In genomic region chr17:49995055-49995738, GRCh38 we compare ENCODE assay signal across 8 cellular contexts. TPM values are rescaled to one million over a fixed set of nuclear protein-coding genes. Genes with fewer than 3 reads are reported as not detected.
DNase-seq lines count a peak whose midpoint lies in the region; ATAC-seq and TF ChIP-seq lines count a peak whose summit lies in the region.

TSS of gene DLX3 (minus strand) at chr17:49995224. CDS start at chr17:49994998, 226 bp downstream.

- TF ChIP-seq CTCF in heart right ventricle (IDR thresholded peaks at IDR 0.05), result no peak

- peak within 1 kb of the TSS in 8 of 10 donors; percentile 19 to 56 (median 46) for H3K4me3 ChIP-seq in heart right ventricle

- no peak within 1 kb of the TSS for H3K27ac Mint-ChIP-seq in activated naive CD8-positive, alpha-beta T cell

- peaks cover 32% of the 10 kb centered on the region for H3K27me3 Mint-ChIP-seq in activated naive CD8-positive, alpha-beta T cell

- peaks cover 7 to 37% (median 31%) of the 10 kb centered on the region in 9 donors for H3K4me1 ChIP-seq in heart right ventricle

- intact Hi-C loops in heart right ventricle (cut with DNase I), result loop anchor here (5.0 to 10.0 kb wide), 9 partner anchors 43 to 428 kb away; partner anchors contain the start of gene SLC35B1 (in 6 of the 10)

- H3K36me3 Mint-ChIP-seq in activated naive CD8-positive, alpha-beta T cell, result no peaks in the 10 kb centered on the region

- no peaks in the 10 kb centered on the region for H3K36me3 ChIP-seq in heart right ventricle

- 2 to 4% methylated on average over 29 of the region's 29 CpGs for WGBS in heart right ventricle, 2 donors

- DNase-seq in activated CD8-positive, alpha-beta memory T cell treated with anti-CD3 and anti-CD28 coated beads, Interleukin-2, amount 50 U/mL, for 48 hours, result peak; percentile 50
- no peak for DNase-seq in activated CD8-positive, alpha-beta memory T cell treated with anti-CD3 and anti-CD28 coated beads for 24 hours
- DNase-seq in NCI-H2196 treated with DMSO at 0.1 percent for 48 hours (lab: John Stamatoyannopoulos, UW; ENCODE audit: unreplicated experiment), result peak; percentile 71
- peak; percentile 64 to 71 for DNase-seq in heart right ventricle
- peak; percentile 11 for DNase-seq in pulmonary artery endothelial cell (ENCODE audit: low read depth, low spot score)

- no peaks in the 10 kb centered on the region for H3K9me3 Mint-ChIP-seq in activated naive CD8-positive, alpha-beta T cell (ENCODE audit: low read depth)

- peak; percentile 52 to 81 (median 64) for ATAC-seq in heart right ventricle
- ATAC-seq in GM18907 (IDR thresholded peaks at IDR 0.05; ENCODE audit: unreplicated experiment), result no peak
- no peak for ATAC-seq in GM21515 (IDR thresholded peaks at IDR 0.05; ENCODE audit: unreplicated experiment)

- H3K27ac ChIP-seq in heart right ventricle, result no peak within 1 kb of the TSS

- H3K9me3 ChIP-seq in heart right ventricle, result no peaks in the 10 kb centered on the region

- peaks cover 29 to 99% (median 96%) of the 10 kb centered on the region in 7 donors for H3K27me3 ChIP-seq in heart right ventricle

- peaks cover 29% of the 10 kb centered on the region for H3K4me1 Mint-ChIP-seq in activated naive CD8-positive, alpha-beta T cell (ENCODE audit: low read depth)

- H3K4me3 Mint-ChIP-seq in activated naive CD8-positive, alpha-beta T cell, result peak within 1 kb of the TSS; percentile 85

RNA-seq across cellular contexts. Expression of gene DLX3, which starts in this region (rescaled TPM):
- total RNA-seq in heart right ventricle, result under 1 TPM in 2 of 10 donors, not detected in 8; 0.11 to 0.23 TPM
- under 1 TPM in 1 of 2 donors, not detected in 1; 0.03 TPM for polyA plus RNA-seq in heart right ventricle
- total RNA-seq in pulmonary artery endothelial cell, result not detected in 2 replicates

Comparison
In these comparisons a context has a peak if more than half of its experiments do, and no peak if none do; other contexts are left out.
1. Peak in DNase-seq, ATAC-seq and H3K4me3 ChIP-seq in heart right ventricle; RNA of the gene not detected or under 1 TPM.
2. Peak in DNase-seq in pulmonary artery endothelial cell; RNA of the gene not detected or under 1 TPM.